In the genomic region with DNA sequence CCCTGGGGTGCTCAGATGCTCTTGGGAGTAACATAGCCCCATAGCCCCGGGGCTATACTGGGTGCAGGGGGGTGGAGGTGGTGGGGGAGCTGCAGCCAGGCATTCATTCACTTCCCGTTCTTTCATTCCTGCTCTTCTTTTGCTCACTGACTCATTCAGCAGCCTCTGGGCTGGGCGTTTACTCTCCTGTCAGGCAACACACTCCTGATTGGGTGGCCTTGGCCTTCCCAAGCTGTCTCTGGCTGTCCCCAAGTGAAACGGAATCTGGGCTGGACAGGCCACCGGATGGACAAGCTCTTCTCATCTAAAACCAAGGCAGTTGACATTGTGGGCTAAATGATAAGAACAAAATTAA, we compare ENCODE assay signal across 8 cellular contexts. TPM values are rescaled to one million over a fixed set of nuclear protein-coding genes. Genes with fewer than 3 reads are reported as not detected.
A peak's percentile ranks its signal among the peaks of the same experiment; 100 is the strongest.
DNase-seq lines count a peak whose midpoint lies in the region; ATAC-seq and TF ChIP-seq lines count a peak whose summit lies in the region.

No MANE protein-coding gene starts in this region.

- H3K4me1 Mint-ChIP-seq in WTC11, result peaks cover 10% of the 10 kb centered on the region
- H3K4me1 Mint-ChIP-seq in T-helper 2 cell treated with Interferon-gamma antibody and Interleukin-4, amounts not matched to agents 5 μg/mL and 100 μg/mL, for 36 hours (ENCODE audit: low read depth), result no peaks in the 10 kb centered on the region
- H3K4me1 Mint-ChIP-seq in CD4-positive, alpha-beta T cell (ENCODE audit: low read depth), result no peaks in the 10 kb centered on the region

- H3K9me3 Mint-ChIP-seq in WTC11, result no peaks in the 10 kb centered on the region
- H3K9me3 Mint-ChIP-seq in T-helper 2 cell treated with Interferon-gamma antibody and Interleukin-4, amounts not matched to agents 5 μg/mL and 100 μg/mL, for 36 hours, result no peaks in the 10 kb centered on the region
- no peaks in the 10 kb centered on the region for H3K9me3 Mint-ChIP-seq in CD4-positive, alpha-beta T cell

- TF ChIP-seq CTCF in WTC11 (IDR thresholded peaks at IDR 0.05), result no peak
- TF ChIP-seq CTCF in psoas muscle (IDR thresholded peaks at IDR 0.05), result no peak
- TF ChIP-seq CTCF in CD4-positive, alpha-beta T cell (IDR thresholded peaks at IDR 0.05), result no peak

- POLR2A ChIA-PET in WTC11 (lab: Charles Lee), result interaction anchor here (0.8 kb wide), 1 partner anchor 497 kb away, joined by 3 read pairs; no protein-coding TSS in a partner anchor
- POLR2A ChIA-PET in CD4-positive, alpha-beta T cell (lab: Charles Lee), result no interaction called here

- H3K4me3 Mint-ChIP-seq in WTC11, result no peak overlapping the region
- no peak overlapping the region for H3K4me3 Mint-ChIP-seq in T-helper 2 cell treated with Interferon-gamma antibody and Interleukin-4, amounts not matched to agents 5 μg/mL and 100 μg/mL, for 36 hours
- no peak overlapping the region for H3K4me3 Mint-ChIP-seq in CD4-positive, alpha-beta T cell

- 19 to 57% (median 24%) methylated on average over 5 of the region's 5 CpGs for WGBS in psoas muscle, 3 donors

- H3K4me1 ChIP-seq in psoas muscle, result peaks cover 59% of the 10 kb centered on the region

- H3K27me3 Mint-ChIP-seq in WTC11 (ENCODE audit: low read depth), result no peaks in the 10 kb centered on the region
- H3K27me3 Mint-ChIP-seq in T-helper 2 cell treated with Interferon-gamma antibody and Interleukin-4, amounts not matched to agents 5 μg/mL and 100 μg/mL, for 36 hours (ENCODE audit: low read depth), result no peaks in the 10 kb centered on the region
- no peaks in the 10 kb centered on the region for H3K27me3 Mint-ChIP-seq in CD4-positive, alpha-beta T cell

- intact Hi-C loops in left cardiac atrium (cut with DNase I) (no loop called here), psoas muscle (cut with DNase I) (no loop called here)
- intact Hi-C loops in CD4-positive, alpha-beta T cell (cut with DNase I, micrococcal nuclease), result no loop called here

- H3K27me3 ChIP-seq in psoas muscle (ENCODE audit: insufficient read depth in 3 of 3, low read length in 2 of 3), result no peaks in the 10 kb centered on the region
- H3K27me3 ChIP-seq in CD4-positive, alpha-beta T cell (ENCODE audit: control insufficient read depth, insufficient read depth, low read length), result no peaks in the 10 kb centered on the region

- H3K36me3 Mint-ChIP-seq in WTC11, result no peaks in the 10 kb centered on the region
- H3K36me3 Mint-ChIP-seq in T-helper 2 cell treated with Interferon-gamma antibody and Interleukin-4, amounts not matched to agents 5 μg/mL and 100 μg/mL, for 36 hours (ENCODE audit: low read depth), result no peaks in the 10 kb centered on the region
- no peaks in the 10 kb centered on the region for H3K36me3 Mint-ChIP-seq in CD4-positive, alpha-beta T cell (ENCODE audit: low read depth)

- peak overlapping the region; percentile 84; the same call in 1 of the 2 replicates for H3K27ac Mint-ChIP-seq in WTC11
- no peak overlapping the region for H3K27ac Mint-ChIP-seq in T-helper 2 cell treated with Interferon-gamma antibody and Interleukin-4, amounts not matched to agents 5 μg/mL and 100 μg/mL, for 36 hours
- H3K27ac Mint-ChIP-seq in CD4-positive, alpha-beta T cell, result no peak overlapping the region

- peak overlapping the region; percentile 86 for H3K27ac ChIP-seq in psoas muscle
- H3K27ac ChIP-seq in CD4-positive, alpha-beta T cell (ENCODE audit: low read depth, low read length), result no peak overlapping the region

- H3K9me3 ChIP-seq in psoas muscle, result no peaks in the 10 kb centered on the region
- no peaks in the 10 kb centered on the region for H3K9me3 ChIP-seq in CD4-positive, alpha-beta T cell (ENCODE audit: control insufficient read depth, low read length)

- DNase-seq in EL, result peak; percentile 95
- no peak for DNase-seq in WTC11 (ENCODE audit: low spot score)
- DNase-seq in left cardiac atrium, result peak; percentile 75
- DNase-seq in psoas muscle, result peak; percentile 78 to 85
- no peak for DNase-seq in T-helper 2 cell treated with Interferon-gamma antibody and Interleukin-4, amounts not matched to agents 5 μg/mL and 100 μg/mL, for 36 hours (ENCODE audit: low spot score)
- DNase-seq in CD4-positive, alpha-beta T cell, result no peak

- CTCF ChIA-PET in WTC11 (lab: Charles Lee), result interaction anchor here (0.8 to 4.6 kb wide), 9 partner anchors 16 to 302 kb away, joined by 3 to 31 read pairs (median 4); no protein-coding TSS in a partner anchor
- CTCF ChIA-PET in CD4-positive, alpha-beta T cell (lab: Charles Lee), result no interaction called here

- H3K36me3 ChIP-seq in psoas muscle (ENCODE audit: insufficient read depth in 1 of 2, low read depth in 1 of 2), result no peaks in the 10 kb centered on the region

- peak; percentile 66 for ATAC-seq in WTC11
- ATAC-seq in left cardiac atrium, result peak; percentile 53 to 85
- ATAC-seq in psoas muscle, result peak; percentile 87 to 91 (median 88)
- no peak for ATAC-seq in CD4-positive, alpha-beta T cell (ENCODE audit: poor library complexity)
- ATAC-seq in GM18909 (IDR thresholded peaks at IDR 0.05; ENCODE audit: poor library complexity, unreplicated experiment), result no peak
- ATAC-seq in GM21515 (IDR thresholded peaks at IDR 0.05; ENCODE audit: unreplicated experiment), result no peak

- no peak overlapping the region for H3K4me3 ChIP-seq in psoas muscle

TF ChIP-seq in WTC11, 78 proteins besides CTCF, POLR2A, EP300 and RAD21:
- no peak for TF ChIP-seq ELF4 (CRISPR knock-in tag; IDR thresholded peaks at IDR 0.05; ENCODE audit: low read depth)
- no peak for TF ChIP-seq MYBL2 (CRISPR knock-in tag; IDR thresholded peaks at IDR 0.05)
- TF ChIP-seq SMAD3 (CRISPR knock-in tag; IDR thresholded peaks at IDR 0.05; ENCODE audit: borderline replicate concordance), result no peak
- no peak for TF ChIP-seq EMX1 (CRISPR knock-in tag; IDR thresholded peaks at IDR 0.05)
- no peak for TF ChIP-seq FOXK1 (CRISPR knock-in tag; IDR thresholded peaks at IDR 0.05)
- no peak for TF ChIP-seq NFE2L1 (CRISPR knock-in tag; IDR thresholded peaks at IDR 0.05)
- TF ChIP-seq, protein P1, sequence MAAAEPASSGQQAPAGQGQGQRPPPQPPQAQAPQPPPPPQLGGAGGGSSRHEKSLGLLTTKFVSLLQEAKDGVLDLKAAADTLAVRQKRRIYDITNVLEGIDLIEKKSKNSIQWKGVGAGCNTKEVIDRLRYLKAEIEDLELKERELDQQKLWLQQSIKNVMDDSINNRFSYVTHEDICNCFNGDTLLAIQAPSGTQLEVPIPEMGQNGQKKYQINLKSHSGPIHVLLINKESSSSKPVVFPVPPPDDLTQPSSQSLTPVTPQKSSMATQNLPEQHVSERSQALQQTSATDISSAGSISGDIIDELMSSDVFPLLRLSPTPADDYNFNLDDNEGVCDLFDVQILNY (CRISPR knock-in tag; IDR thresholded peaks at IDR 0.05), result no peak
- no peak for TF ChIP-seq ZNF219 (CRISPR knock-in tag; IDR thresholded peaks at IDR 0.05; ENCODE audit: borderline replicate concordance)

RNA-seq across cellular contexts. Expression of a gene that starts 34.6 kb away (rescaled TPM):
- total RNA-seq in WTC11 (2021) (5.6 to 7.0 TPM (median 5.9 TPM) in 3 replicates), left cardiac atrium (10 to 100 TPM; 17.7 to 40.0 TPM), psoas muscle (10 to 100 TPM; 10.6 to 44.0 (median 16.6) TPM)
- 10 to 100 TPM in 1 of 3 donors, 1 to 10 TPM in 2; 3.3 to 12.1 (median 8.2) TPM for polyA plus RNA-seq in psoas muscle
- total RNA-seq in CD4-positive, alpha-beta T cell, result not detected

Comparison
In these comparisons a context has a peak if more than half of its experiments do, and no peak if none do; other contexts are left out.
1. DNase-seq: peak in EL (single experiment), left cardiac atrium (single experiment) and psoas muscle (2 of 2); none in WTC11 (single experiment), T-helper 2 cell treated with Interferon-gamma antibody and Interleukin-4, amounts not matched to agents 5 μg/mL and 100 μg/mL, for 36 hours (single experiment) and CD4-positive, alpha-beta T cell (0 of 10).
2. ATAC-seq: peak in WTC11 (single experiment), left cardiac atrium (2 of 2) and psoas muscle (4 of 4); none in CD4-positive, alpha-beta T cell (single experiment), GM18909 (single experiment) and GM21515 (single experiment).